Comparison of ENCODE assay signal across 36 cellular contexts in the genomic region with DNA sequence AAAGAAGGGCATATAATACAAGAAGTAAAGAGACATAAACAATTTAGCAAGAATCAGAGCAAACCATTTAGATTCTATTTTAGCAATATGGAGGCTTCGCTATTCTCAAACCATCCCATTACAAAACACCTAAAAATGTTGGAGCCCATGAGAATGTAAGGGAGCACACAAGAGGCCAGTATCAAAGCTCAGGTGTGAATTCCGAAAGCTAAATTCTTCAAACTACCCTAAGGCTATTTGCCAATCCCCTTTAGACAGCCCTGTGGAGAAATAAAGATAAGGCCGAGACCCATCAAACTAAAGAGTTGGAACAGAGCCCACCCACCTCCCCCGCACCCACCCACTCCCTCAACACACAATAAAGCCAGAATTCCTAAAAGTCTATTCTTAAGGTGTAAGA.
"Had no signal": no experiment of that assay in that cellular context is flagged by ENCODE, and none has a peak within 500 bp of the region (broad histone marks: within the 10 kb centered on the region; RNA-seq: fewer than 3 reads in every experiment).

No MANE protein-coding gene starts in this region.

- H3K27ac ChIP-seq: adrenal gland, ascending aorta, body of pancreas, brain microvascular endothelial cell, breast epithelium, cardiac muscle cell had no signal

- H3K9me3 Mint-ChIP-seq: activated naive CD4-positive, alpha-beta T cell treated with anti-CD3 and anti-CD28 coated beads for 36 hours; activated naive CD4-positive, alpha-beta T cell treated with anti-CD3 and anti-CD28 coated beads, Interleukin-2, amount 10 ng/mL, durations not matched to agents 7 days and 5 days; activated naive CD4-positive, alpha-beta T cell treated with anti-CD3 and anti-CD28 coated beads, Interleukin-2, amount 50 U/mL, for 24 hours; activated naive CD4-positive, alpha-beta T cell treated with anti-CD3 and anti-CD28 coated beads, Interleukin-2, amount 50 U/mL, for 72 hours; activated naive CD8-positive, alpha-beta T cell treated with anti-CD3 and anti-CD28 coated beads for 36 hours; activated naive CD8-positive, alpha-beta T cell treated with anti-CD3 and anti-CD28 coated beads, Interleukin-2, amount 10 ng/mL, durations not matched to agents 7 days and 5 days; activated naive CD8-positive, alpha-beta T cell treated with anti-CD3 and anti-CD28 coated beads, Interleukin-2, amount 50 U/mL, for 24 hours; activated T-cell treated with anti-CD3 and anti-CD28 coated beads, Interleukin-2, amount 50 U/mL, for 24 hours; activated T-helper 17 cell treated with anti-CD3 and anti-CD28 coated beads, Interleukin-2, amount 50 U/mL, for 72 hours; activated T-helper 2 cell treated with anti-CD3 and anti-CD28 coated beads, Interferon-gamma antibody, Interleukin-2, Interleukin-4, amounts not matched to agents 10 μg/mL and 5 μg/mL and 100 μg/mL, durations not matched to agents 14 hours and 24 hours and 36 hours; brain had no signal

- H3K4me3 ChIP-seq: adrenal gland, ascending aorta, body of pancreas, breast epithelium, cardiac muscle cell had no signal

- H3K36me3 ChIP-seq: adrenal gland, ascending aorta, brain microvascular endothelial cell, breast epithelium, cardiac muscle cell had no signal

- DNase-seq: activated effector memory CD4-positive, alpha-beta T cell treated with anti-CD3 and anti-CD28 coated beads, Interleukin-2, amount 50 U/mL, for 16 hours; activated effector memory CD4-positive, alpha-beta T cell treated with Interleukin-2 at 50 U/mL for 16 hours; activated gamma-delta T cell; activated gamma-delta T cell treated with Interleukin-2 at 50 U/mL for 16 hours; activated naive CD4-positive, alpha-beta T cell; activated naive CD4-positive, alpha-beta T cell treated with anti-CD3 and anti-CD28 coated beads for 36 hours; activated naive CD4-positive, alpha-beta T cell treated with anti-CD3 and anti-CD28 coated beads, Interleukin-2, amount 10 ng/mL, durations not matched to agents 7 days and 5 days; activated naive CD4-positive, alpha-beta T cell treated with anti-CD3 and anti-CD28 coated beads, Interleukin-2, amount 50 U/mL, for 16 hours; activated naive CD4-positive, alpha-beta T cell treated with Interleukin-2 at 50 U/mL for 16 hours; activated naive CD8-positive, alpha-beta T cell treated with anti-CD3 and anti-CD28 coated beads for 36 hours; activated naive CD8-positive, alpha-beta T cell treated with anti-CD3 and anti-CD28 coated beads, Interleukin-2, amount 10 ng/mL, durations not matched to agents 7 days and 5 days; activated naive CD8-positive, alpha-beta T cell treated with anti-CD3 and anti-CD28 coated beads, Interleukin-2, amount 50 U/mL, for 24 hours; activated T-cell treated with anti-CD3 and anti-CD28 coated beads, Interleukin-2, amount 50 U/mL, for 24 hours; activated T-cell treated with anti-CD3 and anti-CD28 coated beads, Interleukin-2, amount 50 U/mL, for 4 hours; activated T-cell treated with anti-CD3 and anti-CD28 coated beads, Interleukin-2, amount 50 U/mL, for 48 hours; activated T-cell treated with anti-CD3 and anti-CD28 coated beads, Interleukin-2, amount 50 U/mL, for 72 hours; adrenal gland; amniotic stem cell; amygdala; anterior cingulate cortex; aorta; body of pancreas; brain microvascular endothelial cell; caudate nucleus; central memory CD4-positive, alpha-beta T cell; cerebellar nuclear complex had no signal

- H3K4me3 Mint-ChIP-seq: activated naive CD4-positive, alpha-beta T cell treated with anti-CD3 and anti-CD28 coated beads for 36 hours; activated naive CD4-positive, alpha-beta T cell treated with anti-CD3 and anti-CD28 coated beads, Interleukin-2, amount 10 ng/mL, durations not matched to agents 7 days and 5 days; activated naive CD4-positive, alpha-beta T cell treated with anti-CD3 and anti-CD28 coated beads, Interleukin-2, amount 50 U/mL, for 24 hours; activated naive CD8-positive, alpha-beta T cell; activated naive CD8-positive, alpha-beta T cell treated with anti-CD3 and anti-CD28 coated beads for 36 hours; activated naive CD8-positive, alpha-beta T cell treated with anti-CD3 and anti-CD28 coated beads, Interleukin-2, amount 10 ng/mL, durations not matched to agents 7 days and 5 days; activated naive CD8-positive, alpha-beta T cell treated with anti-CD3 and anti-CD28 coated beads, Interleukin-2, amount 50 U/mL, for 24 hours; activated T-cell treated with anti-CD3 and anti-CD28 coated beads, Interleukin-2, amount 50 U/mL, for 24 hours; activated T-cell treated with anti-CD3 and anti-CD28 coated beads, Interleukin-2, amount 50 U/mL, for 4 hours; activated T-cell treated with anti-CD3 and anti-CD28 coated beads, Interleukin-2, amount 50 U/mL, for 72 hours; activated T-helper 17 cell treated with anti-CD3 and anti-CD28 coated beads, Interleukin-2, amount 50 U/mL, for 72 hours; brain; central memory CD8-positive, alpha-beta T cell had no signal

- H3K27me3 Mint-ChIP-seq: activated naive CD4-positive, alpha-beta T cell treated with anti-CD3 and anti-CD28 coated beads, Interleukin-2, amount 10 ng/mL, durations not matched to agents 7 days and 5 days; activated naive CD4-positive, alpha-beta T cell treated with anti-CD3 and anti-CD28 coated beads, Interleukin-2, amount 50 U/mL, for 24 hours; activated naive CD8-positive, alpha-beta T cell; activated naive CD8-positive, alpha-beta T cell treated with anti-CD3 and anti-CD28 coated beads, Interleukin-2, amount 10 ng/mL, durations not matched to agents 7 days and 5 days; activated T-cell treated with anti-CD3 and anti-CD28 coated beads, Interleukin-2, amount 50 U/mL, for 24 hours; activated T-helper 17 cell treated with anti-CD3 and anti-CD28 coated beads, Interleukin-2, amount 50 U/mL, for 72 hours; brain; central memory CD8-positive, alpha-beta T cell had no signal

- H3K36me3 Mint-ChIP-seq: activated naive CD4-positive, alpha-beta T cell treated with anti-CD3 and anti-CD28 coated beads, Interleukin-2, amount 10 ng/mL, durations not matched to agents 7 days and 5 days; activated naive CD4-positive, alpha-beta T cell treated with anti-CD3 and anti-CD28 coated beads, Interleukin-2, amount 50 U/mL, for 24 hours; activated naive CD4-positive, alpha-beta T cell treated with anti-CD3 and anti-CD28 coated beads, Interleukin-2, amount 50 U/mL, for 72 hours; activated naive CD8-positive, alpha-beta T cell; activated naive CD8-positive, alpha-beta T cell treated with anti-CD3 and anti-CD28 coated beads for 36 hours; activated naive CD8-positive, alpha-beta T cell treated with anti-CD3 and anti-CD28 coated beads, Interleukin-2, amount 10 ng/mL, durations not matched to agents 7 days and 5 days; brain had no signal

- H3K27ac Mint-ChIP-seq: activated naive CD4-positive, alpha-beta T cell treated with anti-CD3 and anti-CD28 coated beads for 36 hours; activated naive CD4-positive, alpha-beta T cell treated with anti-CD3 and anti-CD28 coated beads, Interleukin-2, amount 10 ng/mL, durations not matched to agents 7 days and 5 days; activated naive CD4-positive, alpha-beta T cell treated with anti-CD3 and anti-CD28 coated beads, Interleukin-2, amount 50 U/mL, for 24 hours; activated naive CD4-positive, alpha-beta T cell treated with anti-CD3 and anti-CD28 coated beads, Interleukin-2, amount 50 U/mL, for 72 hours; activated naive CD8-positive, alpha-beta T cell; activated naive CD8-positive, alpha-beta T cell treated with anti-CD3 and anti-CD28 coated beads for 36 hours; activated naive CD8-positive, alpha-beta T cell treated with anti-CD3 and anti-CD28 coated beads, Interleukin-2, amount 10 ng/mL, durations not matched to agents 7 days and 5 days; activated naive CD8-positive, alpha-beta T cell treated with anti-CD3 and anti-CD28 coated beads, Interleukin-2, amount 50 U/mL, for 24 hours; activated T-cell treated with anti-CD3 and anti-CD28 coated beads, Interleukin-2, amount 50 U/mL, for 24 hours; activated T-cell treated with anti-CD3 and anti-CD28 coated beads, Interleukin-2, amount 50 U/mL, for 72 hours; activated T-helper 17 cell treated with anti-CD3 and anti-CD28 coated beads, Interleukin-2, amount 50 U/mL, for 72 hours; activated T-helper 2 cell treated with anti-CD3 and anti-CD28 coated beads, Interferon-gamma antibody, Interleukin-2, Interleukin-4, amounts not matched to agents 10 μg/mL and 5 μg/mL and 100 μg/mL, durations not matched to agents 14 hours and 24 hours and 36 hours; brain had no signal

- H3K27me3 ChIP-seq: adrenal gland, ascending aorta, brain microvascular endothelial cell, breast epithelium, cardiac muscle cell had no signal

- H3K4me1 ChIP-seq: adrenal gland, ascending aorta, body of pancreas, breast epithelium had no signal

- H3K4me1 Mint-ChIP-seq: activated naive CD4-positive, alpha-beta T cell treated with anti-CD3 and anti-CD28 coated beads, Interleukin-2, amount 10 ng/mL, durations not matched to agents 7 days and 5 days; activated naive CD4-positive, alpha-beta T cell treated with anti-CD3 and anti-CD28 coated beads, Interleukin-2, amount 50 U/mL, for 24 hours; activated naive CD8-positive, alpha-beta T cell treated with anti-CD3 and anti-CD28 coated beads for 36 hours; activated naive CD8-positive, alpha-beta T cell treated with anti-CD3 and anti-CD28 coated beads, Interleukin-2, amount 50 U/mL, for 24 hours; activated T-helper 17 cell treated with anti-CD3 and anti-CD28 coated beads, Interleukin-2, amount 50 U/mL, for 72 hours; central memory CD8-positive, alpha-beta T cell had no signal
